In genomic region chr1:93904228-93904627, GRCh38 we compare ENCODE assay signal across 11 cellular contexts. TPM values are rescaled to one million over a fixed set of nuclear protein-coding genes. Genes with fewer than 3 reads are reported as not detected.
DNase-seq lines count a peak whose midpoint lies in the region; ATAC-seq, FAIRE-seq and TF ChIP-seq lines count a peak whose summit lies in the region.
"Had no signal": no experiment of that assay in that cellular context is flagged by ENCODE, and none has a peak within 500 bp of the region (broad histone marks: within the 10 kb centered on the region; RNA-seq: fewer than 3 reads in every experiment).

No MANE protein-coding gene starts in this region.

- intact Hi-C loops in activated CD4-positive, alpha-beta memory T cell treated with anti-CD3 and anti-CD28 coated beads for 36 hours (cut with micrococcal nuclease), result no loop called here
- intact Hi-C loops in prostate gland (cut with DNase I), result no loop called here

- H3K27me3 Mint-ChIP-seq in activated CD4-positive, alpha-beta memory T cell treated with anti-CD3 and anti-CD28 coated beads for 36 hours, result no peaks in the 10 kb centered on the region
- H3K27me3 Mint-ChIP-seq in naive B cell, result no peaks in the 10 kb centered on the region

- H3K4me3 Mint-ChIP-seq in activated CD4-positive, alpha-beta memory T cell treated with anti-CD3 and anti-CD28 coated beads for 36 hours, result no peak overlapping the region
- H3K4me3 Mint-ChIP-seq in naive B cell, result peak overlapping the region; percentile 23 to 68 (median 44)

- 56% methylated on average over 2 of the region's 2 CpGs for WGBS in prostate gland

- H3K4me3 ChIP-seq in LNCaP clone FGC (ENCODE audit: low read depth, low read length) (no peak overlapping the region), prostate gland (no peak overlapping the region)

- peaks cover 38% of the 10 kb centered on the region for H3K4me1 Mint-ChIP-seq in activated CD4-positive, alpha-beta memory T cell treated with anti-CD3 and anti-CD28 coated beads for 36 hours (ENCODE audit: low read depth)
- H3K4me1 Mint-ChIP-seq in naive B cell, result peaks cover 17 to 23% (median 21%) of the 10 kb centered on the region in 3 donors

- TF ChIP-seq POLR2A in GM12891 (IDR thresholded peaks at IDR 0.05; ENCODE audit: low read depth, low read length), result no peak
- TF ChIP-seq POLR2A in prostate gland (IDR thresholded peaks at IDR 0.05), result no peak

- H3K36me3 Mint-ChIP-seq in activated CD4-positive, alpha-beta memory T cell treated with anti-CD3 and anti-CD28 coated beads for 36 hours, result peaks cover 15% of the 10 kb centered on the region
- H3K36me3 Mint-ChIP-seq in naive B cell, result peaks cover 4 to 8% of the 10 kb centered on the region in 2 donors

- DNase-seq in GM12891 (ENCODE audit: insufficient read length, low spot score) (no peak), LNCaP clone FGC (ENCODE audit: low read depth) (peak; percentile 36), naive B cell (peak; percentile 36), cerebellar nuclear complex (lab: John Stamatoyannopoulos, UW) (no peak), NCI-H2081 treated with DMSO at 0.1 percent for 48 hours (lab: John Stamatoyannopoulos, UW) (no peak), prostate gland (ENCODE audit: low spot score) (no peak)
- DNase-seq in activated CD4-positive, alpha-beta memory T cell treated with anti-CD3 and anti-CD28 coated beads for 36 hours, result no peak
- DNase-seq in stimulated activated CD4-positive, alpha-beta T cell treated with anti-CD3 and anti-CD28 coated beads, Interleukin-4, amount 100 ng/mL, for 1 hour, result no peak
- DNase-seq: kidney glomerular epithelial cell; NCI-H2081; stimulated activated naive CD8-positive, alpha-beta T cell treated with anti-CD3 and anti-CD28 coated beads, Interleukin-15, Interleukin-2, amounts not matched to agents 100 U/mL and 50 U/mL, for 24 hours had no signal

- peak; percentile 37 to 39 for ATAC-seq in naive B cell (ENCODE audit: low read depth in 2 of 2)
- ATAC-seq: stimulated activated naive CD8-positive, alpha-beta T cell treated with anti-CD3 and anti-CD28 coated beads, Interleukin-15, Interleukin-2, amounts not matched to agents 100 U/mL and 50 U/mL, for 24 hours had no signal

- CTCF ChIA-PET in activated CD4-positive, alpha-beta memory T cell treated with anti-CD3 and anti-CD28 coated beads for 36 hours (lab: Charles Lee), result no interaction called here

- H3K27ac ChIP-seq in prostate gland, result no peak overlapping the region

- POLR2A ChIA-PET in activated CD4-positive, alpha-beta memory T cell treated with anti-CD3 and anti-CD28 coated beads for 36 hours (lab: Charles Lee), result no interaction called here

- H3K36me3 ChIP-seq in prostate gland, result no peaks in the 10 kb centered on the region

- no peaks in the 10 kb centered on the region for H3K9me3 ChIP-seq in prostate gland

- TF ChIP-seq CTCF in LNCaP clone FGC (IDR thresholded peaks at IDR 0.05; ENCODE audit: control insufficient read depth, extremely low read depth, insufficient read depth) (no peak), prostate gland (IDR thresholded peaks at IDR 0.05) (no peak)

- peak; percentile 63 for FAIRE-seq in GM12891 (lab: Jason Lieb, UNC)

- H3K27ac Mint-ChIP-seq in activated CD4-positive, alpha-beta memory T cell treated with anti-CD3 and anti-CD28 coated beads for 36 hours, result peak overlapping the region; percentile 69
- peak overlapping the region in 2 of 6 donors; percentile 7 to 86 for H3K27ac Mint-ChIP-seq in naive B cell

- H3K4me1 ChIP-seq in prostate gland (replicated peaks), result no peaks in the 10 kb centered on the region

- H3K27me3 ChIP-seq in prostate gland (replicated peaks; ENCODE audit: insufficient read depth), result no peaks in the 10 kb centered on the region

- no peaks in the 10 kb centered on the region for H3K9me3 Mint-ChIP-seq in activated CD4-positive, alpha-beta memory T cell treated with anti-CD3 and anti-CD28 coated beads for 36 hours
- H3K9me3 Mint-ChIP-seq in naive B cell, result no peaks in the 10 kb centered on the region

TF ChIP-seq in GM12891, 5 proteins besides CTCF, POLR2A, EP300 and RAD21:
- TF ChIP-seq POU2F2 (IDR thresholded peaks at IDR 0.05; ENCODE audit: low read depth, low read length), result no peak
- no peak for TF ChIP-seq SPI1 (IDR thresholded peaks at IDR 0.05; ENCODE audit: low read depth, low read length)
- TF ChIP-seq PAX5 (IDR thresholded peaks at IDR 0.05; ENCODE audit: insufficient read depth, low read length, severe bottlenecking), result no peak
- TF ChIP-seq POLR2AphosphoS5 (IDR thresholded peaks at IDR 0.05; ENCODE audit: low read depth, low read length), result no peak
- TF ChIP-seq TAF1 (IDR thresholded peaks at IDR 0.05; ENCODE audit: low read depth, low read length), result no peak

RNA-seq across cellular contexts. Expression of gene GCLM, which starts 5.0 kb away (rescaled TPM):
- 2.4 TPM for polyA plus RNA-seq in GM12891 (2012; ENCODE audit: low read depth, missing spikeins)
- total RNA-seq in activated CD4-positive, alpha-beta memory T cell treated with anti-CD3 and anti-CD28 coated beads for 36 hours, result 10 to 100 TPM; 21.7 to 26.5 TPM
- polyA plus RNA-seq in naive B cell (ENCODE audit: low read depth in 6 of 6), result 10 to 100 TPM in 2 of 6 donors, 1 to 10 TPM in 4; 5.9 to 13.6 (median 9.7) TPM
- total RNA-seq in prostate gland, result 10 to 100 TPM in 1 of 2 donors, 1 to 10 TPM in 1; 6.5 to 14.1 TPM

RNA-seq across cellular contexts. Expression of gene DNTTIP2, which starts 25.2 kb away (rescaled TPM):
- polyA plus RNA-seq in GM12891 (2012; ENCODE audit: low read depth, missing spikeins), result 55.9 TPM
- 10 to 100 TPM; 84.4 to 91.1 TPM for total RNA-seq in activated CD4-positive, alpha-beta memory T cell treated with anti-CD3 and anti-CD28 coated beads for 36 hours
- 10 to 100 TPM; 71.1 to 87.9 (median 83.6) TPM for polyA plus RNA-seq in naive B cell (ENCODE audit: low read depth in 6 of 6)
- 10 to 100 TPM; 15.9 to 26.1 TPM for total RNA-seq in prostate gland

Comparison
In these comparisons a context has a peak if more than half of its experiments do, and no peak if none do; other contexts are left out.
1. DNase-seq: peak in LNCaP clone FGC (single experiment) and naive B cell (single experiment); none in GM12891 (single experiment), activated CD4-positive, alpha-beta memory T cell treated with anti-CD3 and anti-CD28 coated beads for 36 hours (single experiment), cerebellar nuclear complex (0 of 2), stimulated activated CD4-positive, alpha-beta T cell treated with anti-CD3 and anti-CD28 coated beads, Interleukin-4, amount 100 ng/mL, for 1 hour (single experiment), NCI-H2081 treated with DMSO at 0.1 percent for 48 hours (single experiment) and prostate gland (single experiment).